Comparison of ENCODE assay signal across 1 cellular context in genomic region chr4:87949961-87950360, GRCh38.
TF ChIP-seq lines count a peak whose summit lies in the region.

No MANE protein-coding gene starts in this region.

TF ChIP-seq in A549, 52 proteins besides CTCF, POLR2A, EP300 and RAD21:
- no peak for TF ChIP-seq CHD4 (IDR thresholded peaks at IDR 0.05; ENCODE audit: borderline replicate concordance)
- TF ChIP-seq E2F6 (IDR thresholded peaks at IDR 0.05; ENCODE audit: borderline replicate concordance, low read depth): no peak
- no peak for TF ChIP-seq FOSB (CRISPR knock-in tag; IDR thresholded peaks at IDR 0.05)
- TF ChIP-seq PHF8 (IDR thresholded peaks at IDR 0.05; ENCODE audit: borderline replicate concordance, low read depth): no peak
- no peak for TF ChIP-seq KDM5A (IDR thresholded peaks at IDR 0.05)
- TF ChIP-seq USF2 (IDR thresholded peaks at IDR 0.05): no peak
- no peak for TF ChIP-seq HOXB5 (CRISPR knock-in tag; IDR thresholded peaks at IDR 0.05)
- no peak for TF ChIP-seq MAFK (IDR thresholded peaks at IDR 0.05; ENCODE audit: partially characterized antibody)
- no peak for TF ChIP-seq HMGXB4 (CRISPR knock-in tag; IDR thresholded peaks at IDR 0.05; ENCODE audit: borderline replicate concordance)
- no peak for TF ChIP-seq PBX3 (IDR thresholded peaks at IDR 0.05)
- no peak for TF ChIP-seq ZSCAN20 (CRISPR knock-in tag; IDR thresholded peaks at IDR 0.05)
- TF ChIP-seq ZFP36 (IDR thresholded peaks at IDR 0.05; ENCODE audit: borderline replicate concordance, partially characterized antibody): no peak
